Comparison of ENCODE assay signal across 12 cellular contexts in genomic region chr11:119263352-119263940, GRCh38. TPM values are rescaled to one million over a fixed set of nuclear protein-coding genes. Genes with fewer than 3 reads are reported as not detected.
A peak's percentile ranks its signal among the peaks of the same experiment; 100 is the strongest.
DNase-seq lines count a peak whose midpoint lies in the region; ATAC-seq and TF ChIP-seq lines count a peak whose summit lies in the region.
"Had no signal": no experiment of that assay in that cellular context is flagged by ENCODE, and none has a peak within 500 bp of the region (broad histone marks: within the 10 kb centered on the region; RNA-seq: fewer than 3 reads in every experiment).

No MANE protein-coding gene starts in this region.

- H3K9me3 ChIP-seq in T-helper 17 cell (ENCODE audit: control insufficient read depth, low read length, poor library complexity, severe bottlenecking) (no peaks in the 10 kb centered on the region), left ventricle myocardium inferior (replicated peaks) (no peaks in the 10 kb centered on the region), subcutaneous abdominal adipose tissue (ENCODE audit: control insufficient read depth in 5 of 5, low read length in 5 of 5) (no peaks in the 10 kb centered on the region)
- H3K9me3 ChIP-seq: SJSA1 had no signal

- H3K9ac ChIP-seq in subcutaneous abdominal adipose tissue (ENCODE audit: low read length in 5 of 5): no peak overlapping the region

- peaks cover 29% of the 10 kb centered on the region for H3K4me1 ChIP-seq in left ventricle myocardium inferior
- H3K4me1 ChIP-seq in subcutaneous abdominal adipose tissue (ENCODE audit: control insufficient read depth in 5 of 5, insufficient read depth in 5 of 5, low read length in 5 of 5): peaks cover 0 to 36% (median 17%) of the 10 kb centered on the region in 5 donors

- H3K27me3 ChIP-seq in left ventricle myocardium inferior (ENCODE audit: low read depth): no peaks in the 10 kb centered on the region
- H3K27me3 ChIP-seq in subcutaneous abdominal adipose tissue (ENCODE audit: control insufficient read depth in 5 of 5, insufficient read depth in 4 of 5, low read length in 5 of 5): no peaks in the 10 kb centered on the region
- H3K27me3 ChIP-seq: SJSA1 had no signal

- H3K36me3 Mint-ChIP-seq in activated CD4-positive, alpha-beta T cell treated with anti-CD3 and anti-CD28 coated beads, Interleukin-2, amount 10 ng/mL, durations not matched to agents 24 days and 14 days (ENCODE audit: low read depth): peaks cover 7% of the 10 kb centered on the region
- H3K36me3 Mint-ChIP-seq in T-helper 17 cell (ENCODE audit: low read depth): peaks cover 3% of the 10 kb centered on the region

- no peaks in the 10 kb centered on the region for H3K9me3 Mint-ChIP-seq in activated CD4-positive, alpha-beta T cell treated with anti-CD3 and anti-CD28 coated beads, Interleukin-2, amount 10 ng/mL, durations not matched to agents 24 days and 14 days
- H3K9me3 Mint-ChIP-seq: dendritic cell treated with granulocyte-macrophage colony-stimulating factor and Interleukin-4, amounts not matched to agents 40 ng/mL and 50 ng/mL, for 4 days had no signal

- H3K36me3 ChIP-seq in left ventricle myocardium inferior (no peaks in the 10 kb centered on the region), subcutaneous abdominal adipose tissue (ENCODE audit: control insufficient read depth in 5 of 5, insufficient read depth in 5 of 5, low read length in 5 of 5) (no peaks in the 10 kb centered on the region)
- H3K36me3 ChIP-seq: SJSA1 had no signal

- H3K4me3 ChIP-seq in left ventricle myocardium inferior (peak overlapping the region; percentile 11), subcutaneous abdominal adipose tissue (ENCODE audit: low read depth in 1 of 5, low read length in 5 of 5) (no peak overlapping the region)
- H3K4me3 ChIP-seq: SJSA1 had no signal

- TF ChIP-seq CTCF in left ventricle myocardium inferior (IDR thresholded peaks at IDR 0.05; ENCODE audit: borderline replicate concordance): no peak

- peaks cover 45% of the 10 kb centered on the region for H3K4me1 Mint-ChIP-seq in activated CD4-positive, alpha-beta T cell treated with anti-CD3 and anti-CD28 coated beads, Interleukin-2, amount 10 ng/mL, durations not matched to agents 24 days and 14 days
- peaks cover 43% of the 10 kb centered on the region for H3K4me1 Mint-ChIP-seq in T-helper 17 cell

- H3K27ac Mint-ChIP-seq in activated CD4-positive, alpha-beta T cell treated with anti-CD3 and anti-CD28 coated beads, Interleukin-2, amount 10 ng/mL, durations not matched to agents 24 days and 14 days: no peak overlapping the region
- H3K27ac Mint-ChIP-seq in T-helper 17 cell: no peak overlapping the region
- H3K27ac Mint-ChIP-seq: dendritic cell treated with granulocyte-macrophage colony-stimulating factor and Interleukin-4, amounts not matched to agents 40 ng/mL and 50 ng/mL, for 4 days had no signal

- H3K27ac ChIP-seq in left ventricle myocardium inferior (replicated peaks): peak overlapping the region; percentile 70
- peak overlapping the region; percentile 43 for H3K27ac ChIP-seq in subcutaneous abdominal adipose tissue (ENCODE audit: low read depth, low read length)
- H3K27ac ChIP-seq: SJSA1 had no signal

- H3K27me3 Mint-ChIP-seq in activated CD4-positive, alpha-beta T cell treated with anti-CD3 and anti-CD28 coated beads, Interleukin-2, amount 10 ng/mL, durations not matched to agents 24 days and 14 days: no peaks in the 10 kb centered on the region
- no peaks in the 10 kb centered on the region for H3K27me3 Mint-ChIP-seq in T-helper 17 cell
- H3K27me3 Mint-ChIP-seq: dendritic cell treated with granulocyte-macrophage colony-stimulating factor and Interleukin-4, amounts not matched to agents 40 ng/mL and 50 ng/mL, for 4 days had no signal

- peak; percentile 64 for ATAC-seq in T-helper 17 cell
- ATAC-seq in HG03342 (IDR thresholded peaks at IDR 0.05; ENCODE audit: unreplicated experiment): no peak
- ATAC-seq: sciatic nerve had no signal

- intact Hi-C loops in activated CD4-positive, alpha-beta T cell treated with anti-CD3 and anti-CD28 coated beads, Interleukin-2, amount 10 ng/mL, durations not matched to agents 24 days and 14 days (cut with micrococcal nuclease): loop anchor here (1.0 to 2.0 kb wide), 3 partner anchors 27 to 57 kb away; partner anchors contain the start of gene CBL
- intact Hi-C loops in left ventricle myocardium inferior (cut with micrococcal nuclease): no loop called here

- H3K4me3 Mint-ChIP-seq in activated CD4-positive, alpha-beta T cell treated with anti-CD3 and anti-CD28 coated beads, Interleukin-2, amount 10 ng/mL, durations not matched to agents 24 days and 14 days: no peak overlapping the region
- H3K4me3 Mint-ChIP-seq in T-helper 17 cell: no peak overlapping the region
- H3K4me3 Mint-ChIP-seq: dendritic cell treated with granulocyte-macrophage colony-stimulating factor and Interleukin-4, amounts not matched to agents 40 ng/mL and 50 ng/mL, for 4 days had no signal

- DNase-seq in activated CD4-positive, alpha-beta T cell treated with anti-CD3 and anti-CD28 coated beads, Interleukin-2, amount 10 ng/mL, durations not matched to agents 24 days and 14 days: peak; percentile 71
- no peak for DNase-seq in activated CD4-positive, alpha-beta T cell treated with anti-CD3 and anti-CD28 coated beads for 48 hours
- DNase-seq in T-helper 17 cell (no peak), left ventricle myocardium inferior (no peak), NCI-H2196 treated with DMSO at 0.1 percent for 48 hours (lab: John Stamatoyannopoulos, UW; ENCODE audit: unreplicated experiment) (no peak)
- DNase-seq in activated effector memory CD4-positive, alpha-beta T cell treated with anti-CD3 and anti-CD28 coated beads, Interleukin-2, amount 50 U/mL, for 16 hours: no peak
- DNase-seq: NCI-H1694 had no signal

RNA-seq across cellular contexts. Expression of gene MCAM, which starts 53.5 kb away (rescaled TPM):
- total RNA-seq in activated CD4-positive, alpha-beta T cell treated with anti-CD3 and anti-CD28 coated beads, Interleukin-2, amount 10 ng/mL, durations not matched to agents 24 days and 14 days: 7.5 and 8.1 TPM in 2 replicates
- total RNA-seq in T-helper 17 cell: 10 to 100 TPM; 25.6 to 54.0 TPM
- 59.2 TPM for total RNA-seq in left ventricle myocardium inferior

RNA-seq across cellular contexts. Expression of gene CBL, which starts 57.3 kb away (rescaled TPM):
- total RNA-seq in activated CD4-positive, alpha-beta T cell treated with anti-CD3 and anti-CD28 coated beads, Interleukin-2, amount 10 ng/mL, durations not matched to agents 24 days and 14 days: 36.4 and 36.5 TPM in 2 replicates
- total RNA-seq in T-helper 17 cell (10 to 100 TPM; 36.1 to 41.9 TPM), left ventricle myocardium inferior (7.0 TPM)
